Comparison of ENCODE assay signal across 1 cellular context in the genomic region with DNA sequence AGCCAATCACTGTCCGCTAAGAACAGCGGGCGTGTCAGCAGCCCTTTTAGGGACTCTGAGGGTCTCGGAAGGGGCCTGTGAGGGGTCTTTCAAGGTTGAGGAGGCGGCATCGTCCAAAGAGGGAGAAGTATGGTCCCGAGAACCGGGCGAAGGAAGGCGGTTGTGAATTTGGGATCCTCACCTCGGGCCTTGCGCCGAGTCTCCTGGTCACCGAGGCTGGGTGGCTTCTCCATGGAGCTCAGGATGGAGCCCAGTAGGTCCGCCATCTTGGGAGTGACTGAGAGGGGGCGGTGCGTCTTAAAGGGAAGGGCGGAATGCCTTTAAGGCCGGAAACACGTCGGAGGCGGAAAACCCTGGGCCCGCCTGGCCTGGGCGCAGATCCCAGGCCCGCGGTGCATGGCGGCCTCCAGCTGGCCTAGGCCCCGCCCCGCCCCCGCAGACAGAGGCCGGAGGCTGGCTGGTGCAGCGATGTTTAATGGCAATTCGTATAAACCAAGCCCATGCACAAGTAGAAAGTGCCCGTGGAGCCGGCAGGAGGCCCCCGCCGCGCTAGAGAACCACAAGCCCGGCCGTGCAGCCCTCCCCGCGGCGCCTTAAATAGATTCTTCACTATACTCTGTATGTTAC.
TF ChIP-seq lines count a peak whose summit lies in the region.

A gene with protein sequence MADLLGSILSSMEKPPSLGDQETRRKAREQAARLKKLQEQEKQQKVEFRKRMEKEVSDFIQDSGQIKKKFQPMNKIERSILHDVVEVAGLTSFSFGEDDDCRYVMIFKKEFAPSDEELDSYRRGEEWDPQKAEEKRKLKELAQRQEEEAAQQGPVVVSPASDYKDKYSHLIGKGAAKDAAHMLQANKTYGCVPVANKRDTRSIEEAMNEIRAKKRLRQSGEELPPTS (minus strand): TSS at position 279 of the 627 bp plus-strand sequence. CDS start 13 bp downstream, at position 266.

TF ChIP-seq in HepG2, 621 proteins besides CTCF, POLR2A, EP300 and RAD21 (continued from another document and continues in another):
- TF ChIP-seq, protein P1, sequence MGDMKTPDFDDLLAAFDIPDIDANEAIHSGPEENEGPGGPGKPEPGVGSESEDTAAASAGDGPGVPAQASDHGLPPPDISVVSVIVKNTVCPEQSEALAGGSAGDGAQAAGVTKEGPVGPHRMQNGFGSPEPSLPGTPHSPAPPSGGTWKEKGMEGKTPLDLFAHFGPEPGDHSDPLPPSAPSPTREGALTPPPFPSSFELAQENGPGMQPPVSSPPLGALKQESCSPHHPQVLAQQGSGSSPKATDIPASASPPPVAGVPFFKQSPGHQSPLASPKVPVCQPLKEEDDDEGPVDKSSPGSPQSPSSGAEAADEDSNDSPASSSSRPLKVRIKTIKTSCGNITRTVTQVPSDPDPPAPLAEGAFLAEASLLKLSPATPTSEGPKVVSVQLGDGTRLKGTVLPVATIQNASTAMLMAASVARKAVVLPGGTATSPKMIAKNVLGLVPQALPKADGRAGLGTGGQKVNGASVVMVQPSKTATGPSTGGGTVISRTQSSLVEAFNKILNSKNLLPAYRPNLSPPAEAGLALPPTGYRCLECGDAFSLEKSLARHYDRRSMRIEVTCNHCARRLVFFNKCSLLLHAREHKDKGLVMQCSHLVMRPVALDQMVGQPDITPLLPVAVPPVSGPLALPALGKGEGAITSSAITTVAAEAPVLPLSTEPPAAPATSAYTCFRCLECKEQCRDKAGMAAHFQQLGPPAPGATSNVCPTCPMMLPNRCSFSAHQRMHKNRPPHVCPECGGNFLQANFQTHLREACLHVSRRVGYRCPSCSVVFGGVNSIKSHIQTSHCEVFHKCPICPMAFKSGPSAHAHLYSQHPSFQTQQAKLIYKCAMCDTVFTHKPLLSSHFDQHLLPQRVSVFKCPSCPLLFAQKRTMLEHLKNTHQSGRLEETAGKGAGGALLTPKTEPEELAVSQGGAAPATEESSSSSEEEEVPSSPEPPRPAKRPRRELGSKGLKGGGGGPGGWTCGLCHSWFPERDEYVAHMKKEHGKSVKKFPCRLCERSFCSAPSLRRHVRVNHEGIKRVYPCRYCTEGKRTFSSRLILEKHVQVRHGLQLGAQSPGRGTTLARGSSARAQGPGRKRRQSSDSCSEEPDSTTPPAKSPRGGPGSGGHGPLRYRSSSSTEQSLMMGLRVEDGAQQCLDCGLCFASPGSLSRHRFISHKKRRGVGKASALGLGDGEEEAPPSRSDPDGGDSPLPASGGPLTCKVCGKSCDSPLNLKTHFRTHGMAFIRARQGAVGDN (CRISPR knock-in tag; IDR thresholded peaks at IDR 0.05) = peak; percentile 70; the same call in 1 of the 2 replicates
- TF ChIP-seq XBP1 (CRISPR knock-in tag; IDR thresholded peaks at IDR 0.05) (no peak), ZNF768 (CRISPR knock-in tag; IDR thresholded peaks at IDR 0.05) (0 out of 2 replicates have a peak, but pooled peaks have one; percentile 8), ZNF432 (CRISPR knock-in tag; IDR thresholded peaks at IDR 0.05; ENCODE audit: borderline replicate concordance) (no peak), ZNF7 (CRISPR knock-in tag; IDR thresholded peaks at IDR 0.05) (no peak), ELF3 (CRISPR knock-in tag; IDR thresholded peaks at IDR 0.05) (peak; percentile 47), ZNF253 (CRISPR knock-in tag; IDR thresholded peaks at IDR 0.05; ENCODE audit: borderline replicate concordance) (peak; percentile 84; the same call in 1 of the 2 replicates), ZNF232 (CRISPR knock-in tag; IDR thresholded peaks at IDR 0.05; ENCODE audit: borderline replicate concordance) (no peak), HNRNPUL1 (IDR thresholded peaks at IDR 0.05; ENCODE audit: low read depth, low read length) (no peak), ZNF296 (CRISPR knock-in tag; conservative IDR thresholded peaks at IDR 0.05) (no peak), SMYD3 (CRISPR knock-in tag; IDR thresholded peaks at IDR 0.05) (peak; percentile 60; the same call in 1 of the 2 replicates), RARA (CRISPR knock-in tag; IDR thresholded peaks at IDR 0.05) (no peak; the same call in 1 of the 2 replicates), MBNL3 (CRISPR knock-in tag; conservative IDR thresholded peaks at IDR 0.05) (no peak), ZSCAN25 (CRISPR knock-in tag; IDR thresholded peaks at IDR 0.05) (peak; percentile 55; the same call in 1 of the 2 replicates), ZZZ3 (CRISPR knock-in tag; IDR thresholded peaks at IDR 0.05; ENCODE audit: borderline replicate concordance) (peak; percentile 60; the same call in 1 of the 2 replicates), ZNF451 (CRISPR knock-in tag; IDR thresholded peaks at IDR 0.05) (no peak; the same call in 1 of the 2 replicates), ZNF678 (CRISPR knock-in tag; IDR thresholded peaks at IDR 0.05) (no peak), ZEB1 (IDR thresholded peaks at IDR 0.05; ENCODE audit: insufficient replicate concordance, low read depth) (no peak), GPN1 (CRISPR knock-in tag; IDR thresholded peaks at IDR 0.05; ENCODE audit: borderline replicate concordance) (no peak), TEAD2 (CRISPR knock-in tag; IDR thresholded peaks at IDR 0.05) (no peak), HNF4A (CRISPR knock-in tag; IDR thresholded peaks at IDR 0.05) (no peak), ZNF367 (CRISPR knock-in tag; IDR thresholded peaks at IDR 0.05; ENCODE audit: borderline replicate concordance) (no peak), NR3C1 (CRISPR knock-in tag; IDR thresholded peaks at IDR 0.05) (no peak)
- TF ChIP-seq, protein P2, sequence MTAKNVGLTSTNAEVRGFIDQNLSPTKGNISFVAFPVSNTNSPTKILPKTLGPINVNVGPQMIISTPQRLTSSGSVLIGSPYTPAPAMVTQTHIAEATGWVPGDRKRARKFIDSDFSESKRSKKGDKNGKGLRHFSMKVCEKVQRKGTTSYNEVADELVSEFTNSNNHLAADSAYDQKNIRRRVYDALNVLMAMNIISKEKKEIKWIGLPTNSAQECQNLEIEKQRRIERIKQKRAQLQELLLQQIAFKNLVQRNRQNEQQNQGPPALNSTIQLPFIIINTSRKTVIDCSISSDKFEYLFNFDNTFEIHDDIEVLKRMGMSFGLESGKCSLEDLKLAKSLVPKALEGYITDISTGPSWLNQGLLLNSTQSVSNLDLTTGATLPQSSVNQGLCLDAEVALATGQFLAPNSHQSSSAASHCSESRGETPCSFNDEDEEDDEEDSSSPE (CRISPR knock-in tag; IDR thresholded peaks at IDR 0.05) = peak; percentile 3; the same call in 1 of the 2 replicates
- TF ChIP-seq, protein P3, sequence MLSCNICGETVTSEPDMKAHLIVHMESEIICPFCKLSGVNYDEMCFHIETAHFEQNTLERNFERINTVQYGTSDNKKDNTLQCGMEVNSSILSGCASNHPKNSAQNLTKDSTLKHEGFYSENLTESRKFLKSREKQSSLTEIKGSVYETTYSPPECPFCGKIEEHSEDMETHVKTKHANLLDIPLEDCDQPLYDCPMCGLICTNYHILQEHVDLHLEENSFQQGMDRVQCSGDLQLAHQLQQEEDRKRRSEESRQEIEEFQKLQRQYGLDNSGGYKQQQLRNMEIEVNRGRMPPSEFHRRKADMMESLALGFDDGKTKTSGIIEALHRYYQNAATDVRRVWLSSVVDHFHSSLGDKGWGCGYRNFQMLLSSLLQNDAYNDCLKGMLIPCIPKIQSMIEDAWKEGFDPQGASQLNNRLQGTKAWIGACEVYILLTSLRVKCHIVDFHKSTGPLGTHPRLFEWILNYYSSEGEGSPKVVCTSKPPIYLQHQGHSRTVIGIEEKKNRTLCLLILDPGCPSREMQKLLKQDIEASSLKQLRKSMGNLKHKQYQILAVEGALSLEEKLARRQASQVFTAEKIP (CRISPR knock-in tag; IDR thresholded peaks at IDR 0.05; ENCODE audit: borderline replicate concordance) = no peak
- TF ChIP-seq, protein P4, sequence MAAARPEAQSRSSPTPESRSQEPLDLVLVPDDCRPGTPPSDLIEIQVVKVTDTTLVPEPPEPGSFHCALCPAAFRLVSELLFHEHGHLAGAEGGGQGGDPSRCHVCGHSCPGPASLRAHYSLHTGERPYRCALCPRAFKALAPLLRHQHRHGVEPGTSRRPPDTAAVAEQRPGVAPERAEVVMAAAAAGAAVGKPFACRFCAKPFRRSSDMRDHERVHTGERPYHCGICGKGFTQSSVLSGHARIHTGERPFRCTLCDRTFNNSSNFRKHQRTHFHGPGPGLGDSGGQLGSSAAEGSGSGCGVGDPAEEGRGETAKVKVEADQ (CRISPR knock-in tag; IDR thresholded peaks at IDR 0.05; ENCODE audit: borderline replicate concordance) = peak; percentile 59
- TF ChIP-seq, protein P5, sequence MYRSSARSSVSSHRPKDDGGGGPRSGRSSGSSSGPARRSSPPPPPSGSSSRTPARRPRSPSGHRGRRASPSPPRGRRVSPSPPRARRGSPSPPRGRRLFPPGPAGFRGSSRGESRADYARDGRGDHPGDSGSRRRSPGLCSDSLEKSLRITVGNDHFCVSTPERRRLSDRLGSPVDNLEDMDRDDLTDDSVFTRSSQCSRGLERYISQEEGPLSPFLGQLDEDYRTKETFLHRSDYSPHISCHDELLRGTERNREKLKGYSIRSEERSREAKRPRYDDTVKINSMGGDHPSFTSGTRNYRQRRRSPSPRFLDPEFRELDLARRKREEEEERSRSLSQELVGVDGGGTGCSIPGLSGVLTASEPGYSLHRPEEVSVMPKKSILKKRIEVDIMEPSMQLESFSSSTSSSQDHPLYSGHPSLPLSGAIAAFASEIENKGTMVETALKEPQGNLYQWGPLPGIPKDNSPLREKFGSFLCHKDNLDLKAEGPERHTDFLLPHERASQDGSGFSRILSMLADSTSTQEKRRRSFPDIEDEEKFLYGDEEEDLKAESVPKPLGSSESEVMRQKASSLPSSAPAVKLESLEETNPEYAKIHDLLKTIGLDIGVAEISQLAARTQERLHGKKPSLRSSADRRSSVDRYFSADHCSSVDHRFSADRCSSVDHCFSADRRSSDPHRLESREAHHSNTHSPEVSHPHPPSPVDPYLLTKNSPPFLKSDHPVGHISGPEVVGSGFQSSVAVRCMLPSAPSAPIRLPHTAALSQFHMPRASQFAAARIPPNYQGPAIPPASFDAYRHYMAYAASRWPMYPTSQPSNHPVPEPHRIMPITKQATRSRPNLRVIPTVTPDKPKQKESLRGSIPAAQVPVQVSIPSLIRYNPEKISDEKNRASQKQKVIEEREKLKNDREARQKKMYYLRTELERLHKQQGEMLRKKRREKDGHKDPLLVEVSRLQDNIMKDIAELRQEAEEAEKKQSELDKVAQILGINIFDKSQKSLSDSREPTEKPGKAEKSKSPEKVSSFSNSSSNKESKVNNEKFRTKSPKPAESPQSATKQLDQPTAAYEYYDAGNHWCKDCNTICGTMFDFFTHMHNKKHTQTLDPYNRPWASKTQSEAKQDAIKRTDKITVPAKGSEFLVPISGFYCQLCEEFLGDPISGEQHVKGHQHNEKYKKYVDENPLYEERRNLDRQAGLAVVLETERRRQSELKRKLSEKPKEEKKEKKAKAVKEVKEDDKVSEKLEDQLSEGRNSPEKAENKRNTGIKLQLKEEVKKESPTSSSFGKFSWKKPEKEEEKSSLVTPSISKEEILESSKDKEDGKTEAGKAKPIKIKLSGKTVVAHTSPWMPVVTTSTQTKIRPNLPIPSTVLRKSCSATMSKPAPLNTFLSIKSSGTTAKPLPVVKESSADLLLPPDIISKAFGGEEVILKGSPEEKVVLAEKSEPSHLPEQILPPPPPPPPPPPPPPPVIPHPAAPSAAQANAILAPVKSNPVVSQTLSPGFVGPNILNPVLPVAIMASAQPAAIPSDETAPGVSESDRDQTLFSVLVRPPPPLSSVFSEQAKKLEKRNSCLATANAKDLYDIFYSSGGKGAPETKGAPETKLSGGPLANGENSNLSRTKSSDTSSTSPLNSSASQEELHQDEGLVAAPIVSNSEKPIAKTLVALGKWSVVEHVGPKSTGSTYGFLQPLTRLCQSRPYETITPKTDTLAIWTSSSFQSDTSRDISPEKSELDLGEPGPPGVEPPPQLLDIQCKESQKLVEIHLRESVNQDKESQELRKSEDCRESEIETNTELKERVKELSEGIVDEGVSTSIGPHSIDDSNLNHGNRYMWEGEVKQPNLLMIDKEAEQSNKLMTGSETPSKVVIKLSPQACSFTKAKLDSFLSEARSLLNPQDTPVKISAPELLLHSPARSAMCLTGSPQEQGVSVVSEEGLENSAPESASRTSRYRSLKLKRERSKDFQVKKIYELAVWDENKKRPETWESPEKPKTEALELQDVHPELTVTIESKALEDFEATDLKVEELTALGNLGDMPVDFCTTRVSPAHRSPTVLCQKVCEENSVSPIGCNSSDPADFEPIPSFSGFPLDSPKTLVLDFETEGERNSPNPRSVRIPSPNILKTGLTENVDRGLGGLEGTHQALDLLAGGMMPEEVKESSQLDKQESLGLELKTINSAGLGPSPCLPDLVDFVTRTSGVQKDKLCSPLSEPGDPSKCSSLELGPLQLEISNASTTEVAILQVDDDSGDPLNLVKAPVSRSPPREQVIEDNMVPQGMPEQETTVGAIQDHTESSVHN (CRISPR knock-in tag; IDR thresholded peaks at IDR 0.05) = no peak
- TF ChIP-seq, protein P6, sequence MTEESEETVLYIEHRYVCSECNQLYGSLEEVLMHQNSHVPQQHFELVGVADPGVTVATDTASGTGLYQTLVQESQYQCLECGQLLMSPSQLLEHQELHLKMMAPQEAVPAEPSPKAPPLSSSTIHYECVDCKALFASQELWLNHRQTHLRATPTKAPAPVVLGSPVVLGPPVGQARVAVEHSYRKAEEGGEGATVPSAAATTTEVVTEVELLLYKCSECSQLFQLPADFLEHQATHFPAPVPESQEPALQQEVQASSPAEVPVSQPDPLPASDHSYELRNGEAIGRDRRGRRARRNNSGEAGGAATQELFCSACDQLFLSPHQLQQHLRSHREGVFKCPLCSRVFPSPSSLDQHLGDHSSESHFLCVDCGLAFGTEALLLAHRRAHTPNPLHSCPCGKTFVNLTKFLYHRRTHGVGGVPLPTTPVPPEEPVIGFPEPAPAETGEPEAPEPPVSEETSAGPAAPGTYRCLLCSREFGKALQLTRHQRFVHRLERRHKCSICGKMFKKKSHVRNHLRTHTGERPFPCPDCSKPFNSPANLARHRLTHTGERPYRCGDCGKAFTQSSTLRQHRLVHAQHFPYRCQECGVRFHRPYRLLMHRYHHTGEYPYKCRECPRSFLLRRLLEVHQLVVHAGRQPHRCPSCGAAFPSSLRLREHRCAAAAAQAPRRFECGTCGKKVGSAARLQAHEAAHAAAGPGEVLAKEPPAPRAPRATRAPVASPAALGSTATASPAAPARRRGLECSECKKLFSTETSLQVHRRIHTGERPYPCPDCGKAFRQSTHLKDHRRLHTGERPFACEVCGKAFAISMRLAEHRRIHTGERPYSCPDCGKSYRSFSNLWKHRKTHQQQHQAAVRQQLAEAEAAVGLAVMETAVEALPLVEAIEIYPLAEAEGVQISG (CRISPR knock-in tag; IDR thresholded peaks at IDR 0.05) = peak; percentile 88
